In genomic region chr1:6962956-6963915, GRCh38 we compare ENCODE assay signal across 8 cellular contexts.
A peak's percentile ranks its signal among the peaks of the same experiment; 100 is the strongest.
DNase-seq lines count a peak whose midpoint lies in the region; ATAC-seq and TF ChIP-seq lines count a peak whose summit lies in the region.

No MANE protein-coding gene starts in this region.

- ATAC-seq in effector memory CD8-positive, alpha-beta T cell (replicated peaks) = peak; percentile 69
- no peak for ATAC-seq in GM21515 (IDR thresholded peaks at IDR 0.05; ENCODE audit: unreplicated experiment)

- peaks cover 77 to 94% of the 10 kb centered on the region in 2 donors for H3K27me3 Mint-ChIP-seq in effector memory CD8-positive, alpha-beta T cell
- H3K27me3 Mint-ChIP-seq in neural crest cell (ENCODE audit: low read depth) (peaks cover 74% of the 10 kb centered on the region), type B pancreatic cell (peaks cover 38% of the 10 kb centered on the region)

- H3K27ac Mint-ChIP-seq in effector memory CD8-positive, alpha-beta T cell = no peak overlapping the region
- H3K27ac Mint-ChIP-seq in neural crest cell (ENCODE audit: unreplicated experiment) (no peak overlapping the region), type B pancreatic cell (no peak overlapping the region)

- H3K9me3 Mint-ChIP-seq in effector memory CD8-positive, alpha-beta T cell = no peaks in the 10 kb centered on the region
- no peaks in the 10 kb centered on the region for H3K9me3 Mint-ChIP-seq in neural crest cell
- H3K9me3 Mint-ChIP-seq in type B pancreatic cell = no peaks in the 10 kb centered on the region

- H3K4me1 Mint-ChIP-seq in effector memory CD8-positive, alpha-beta T cell (ENCODE audit: low read depth in 2 of 2) = peaks cover 10 to 12% of the 10 kb centered on the region in 2 donors
- H3K4me1 Mint-ChIP-seq in neural crest cell (peaks cover 29% of the 10 kb centered on the region), type B pancreatic cell (ENCODE audit: unreplicated experiment) (peaks cover 38% of the 10 kb centered on the region)

- TF ChIP-seq CTCF in neural crest cell (conservative IDR thresholded peaks at IDR 0.05) (no peak), type B pancreatic cell (conservative IDR thresholded peaks at IDR 0.05) (no peak)

- peak overlapping the region; percentile 74 for H3K4me3 Mint-ChIP-seq in effector memory CD8-positive, alpha-beta T cell
- H3K4me3 Mint-ChIP-seq in neural crest cell (peak overlapping the region; percentile 66), type B pancreatic cell (peak overlapping the region; percentile 77)

- DNase-seq in activated gamma-delta T cell treated with Interleukin-2 at 50 U/mL for 16 hours (peak; percentile 15), activated gamma-delta T cell (lab: John Stamatoyannopoulos, UW) (no peak), neural crest cell (ENCODE audit: low read depth, low spot score) (peak; percentile 72), type B pancreatic cell (ENCODE audit: extremely low spot score, unreplicated experiment) (peak; percentile 80), Ammon's horn (ENCODE audit: low spot score) (no peak)
- peak in 3 of 4 experiments; percentile 16 to 32 (median 24) for DNase-seq in activated CD4-positive, CD25-positive, alpha-beta regulatory T cell (lab: John Stamatoyannopoulos, UW)
- DNase-seq in effector memory CD8-positive, alpha-beta T cell = peak in 1 of 3 experiments; percentile 4

- no peaks in the 10 kb centered on the region for H3K36me3 Mint-ChIP-seq in effector memory CD8-positive, alpha-beta T cell (ENCODE audit: insufficient read depth)
- no peaks in the 10 kb centered on the region for H3K36me3 Mint-ChIP-seq in neural crest cell (ENCODE audit: low read depth)
- H3K36me3 Mint-ChIP-seq in type B pancreatic cell = no peaks in the 10 kb centered on the region

Comparison
In these comparisons a context has a peak if more than half of its experiments do, and no peak if none do; other contexts are left out.
1. DNase-seq: peak in activated gamma-delta T cell treated with Interleukin-2 at 50 U/mL for 16 hours (single experiment), activated CD4-positive, CD25-positive, alpha-beta regulatory T cell (3 of 4), neural crest cell (single experiment) and type B pancreatic cell (single experiment); none in activated gamma-delta T cell (single experiment) and Ammon's horn (single experiment).
2. Peak in every context shown above with its lines, with median percentiles within 50 percentile points of each other: H3K4me3 Mint-ChIP-seq.